10 cellular contexts compared by ENCODE assay signal in the genomic region with DNA sequence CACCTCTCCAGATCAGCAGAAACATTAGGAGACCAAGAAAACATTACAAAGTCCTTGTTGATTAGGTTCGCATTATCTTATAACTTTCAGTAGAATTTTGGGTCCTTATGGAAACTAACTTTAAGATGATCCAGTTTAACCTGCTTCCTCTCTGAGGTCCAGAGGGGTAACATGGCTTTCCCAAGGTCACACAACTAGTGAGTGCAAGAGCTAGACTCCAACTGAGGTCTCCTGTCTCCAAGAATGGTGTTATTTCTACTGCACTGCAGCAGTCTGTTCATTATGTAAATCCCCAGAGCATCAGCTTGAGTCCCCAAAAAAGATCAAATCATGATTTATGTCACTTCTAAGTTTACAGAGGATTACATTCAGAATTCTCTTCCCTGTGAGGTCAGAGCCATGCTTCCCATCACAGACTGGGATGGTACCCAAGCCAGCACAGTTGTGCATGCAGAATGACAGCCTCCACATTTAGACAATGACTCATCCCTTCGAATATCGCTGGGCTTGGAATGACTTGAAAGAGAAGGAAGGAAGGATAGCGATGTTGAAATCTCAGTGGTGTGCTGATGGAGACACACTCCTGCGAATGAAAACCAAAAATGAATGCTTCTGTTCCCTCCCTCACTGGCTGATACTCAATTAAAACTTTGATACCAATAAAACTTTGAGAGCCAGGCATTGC.
DNase-seq lines count a peak whose midpoint lies in the region; ATAC-seq and TF ChIP-seq lines count a peak whose summit lies in the region.
"Had no signal": no experiment of that assay in that cellular context is flagged by ENCODE, and none has a peak within 500 bp of the region (broad histone marks: within the 10 kb centered on the region; RNA-seq: fewer than 3 reads in every experiment).

No MANE protein-coding gene starts in this region.

- H3K36me3 Mint-ChIP-seq in HFFc6 (ENCODE audit: low read depth) (peaks cover 11% of the 10 kb centered on the region; the same call in 1 of the 2 replicates), immature natural killer cell (peaks cover 0 to 11% (median 3%) of the 10 kb centered on the region in 3 donors)
- H3K36me3 Mint-ChIP-seq: neural progenitor cell had no signal

- no peak overlapping the region for H3K4me3 ChIP-seq in AG04449 (ENCODE audit: low read depth, low read length)
- H3K4me3 ChIP-seq in astrocyte of the spinal cord (ENCODE audit: low read depth, low read length), result no peak overlapping the region
- H3K4me3 ChIP-seq: neural progenitor cell had no signal

- CTCF ChIA-PET in AG04449 (lab: Yijun Ruan, JAX), result no interaction called here

- peaks cover 56% of the 10 kb centered on the region for H3K4me1 Mint-ChIP-seq in HFFc6 (ENCODE audit: low read depth)
- no peaks in the 10 kb centered on the region for H3K4me1 Mint-ChIP-seq in immature natural killer cell
- H3K4me1 Mint-ChIP-seq: neural progenitor cell had no signal

- POLR2A ChIA-PET in AG04449 (lab: Yijun Ruan, JAX), result no interaction called here

- ATAC-seq in HG03175 (IDR thresholded peaks at IDR 0.05; ENCODE audit: unreplicated experiment) (no peak), HG02884 (IDR thresholded peaks at IDR 0.05; ENCODE audit: unreplicated experiment) (no peak)

- H3K27ac Mint-ChIP-seq in HFFc6 (peak overlapping the region; percentile 72), immature natural killer cell (no peak overlapping the region)
- H3K27ac Mint-ChIP-seq: neural progenitor cell had no signal

- in situ Hi-C loops in astrocyte of the spinal cord (cut with HindIII; ENCODE audit: low sequenced_read_pairs), result no loop called here

- H3K4me3 Mint-ChIP-seq in HFFc6, result peak overlapping the region; percentile 24
- no peak overlapping the region for H3K4me3 Mint-ChIP-seq in immature natural killer cell
- H3K4me3 Mint-ChIP-seq: neural progenitor cell had no signal

- H3K27me3 Mint-ChIP-seq in HFFc6 (ENCODE audit: insufficient read depth) (peaks cover 2% of the 10 kb centered on the region; the same call in 1 of the 2 replicates), immature natural killer cell (ENCODE audit: low read depth in 3 of 3) (peaks cover 6 to 9% (median 8%) of the 10 kb centered on the region in 3 donors)

- H3K9me3 Mint-ChIP-seq in HFFc6 (peaks cover 18% of the 10 kb centered on the region), immature natural killer cell (peaks cover 2 to 17% (median 6%) of the 10 kb centered on the region in 6 donors)

- DNase-seq in AG04449 (ENCODE audit: low read depth, low spot score), result peak; percentile 81
- DNase-seq in HFFc6, result peak; percentile 88
- DNase-seq in astrocyte of the spinal cord (ENCODE audit: low read depth, low spot score), result peak; percentile 94
- DNase-seq in inferior parietal cortex (ENCODE audit: extremely low spot score), result peak; percentile 77
- DNase-seq in ureter (ENCODE audit: low spot score), result no peak
- no peak for DNase-seq in immature natural killer cell
- DNase-seq: NK-92 treated with Interleukin-12 subunit alpha and Interleukin-12 subunit beta, amount 100 ng/mL, for 24 hours had no signal

- TF ChIP-seq CTCF in AG04449 (IDR thresholded peaks at IDR 0.05; ENCODE audit: insufficient read depth, low read length, missing control alignments) (no peak), HFFc6 (IDR thresholded peaks at IDR 0.05) (no peak), astrocyte of the spinal cord (IDR thresholded peaks at IDR 0.05; ENCODE audit: low read depth, low read length) (no peak)

Comparison
In these comparisons a context has a peak if more than half of its experiments do, and no peak if none do; other contexts are left out.
1. DNase-seq: peak in AG04449 (single experiment), HFFc6 (single experiment), astrocyte of the spinal cord (single experiment) and inferior parietal cortex (single experiment); none in ureter (single experiment) and immature natural killer cell (0 of 3).